ENCODE assay signal across 18 cellular contexts in genomic region chr21:41478319-41479177, GRCh38. TPM values are rescaled to one million over a fixed set of nuclear protein-coding genes. Genes with fewer than 3 reads are reported as not detected.
A peak's percentile ranks its signal among the peaks of the same experiment; 100 is the strongest.
DNase-seq lines count a peak whose midpoint lies in the region; ATAC-seq and TF ChIP-seq lines count a peak whose summit lies in the region.
"Had no signal": no experiment of that assay in that cellular context is flagged by ENCODE, and none has a peak within 500 bp of the region (broad histone marks: within the 10 kb centered on the region; RNA-seq: fewer than 3 reads in every experiment).

No MANE protein-coding gene starts in this region.

- no peaks in the 10 kb centered on the region for H3K9me3 Mint-ChIP-seq in activated CD8-positive, alpha-beta memory T cell treated with anti-CD3 and anti-CD28 coated beads, Interleukin-2, amount 10 ng/mL, durations not matched to agents 7 days and 5 days (ENCODE audit: low read depth)
- no peaks in the 10 kb centered on the region for H3K9me3 Mint-ChIP-seq in MCF 10A (ENCODE audit: unreplicated experiment)
- H3K9me3 Mint-ChIP-seq: activated B cell treated with CpG ODN at 0.5 μM for 24 hours had no signal

- 84% methylated on average over 7 of the region's 11 CpGs for WGBS in esophagus muscularis mucosa
- WGBS in heart left ventricle, 4 donors = 72 to 80% (median 75%) methylated on average over 10 to 11 of the region's 11 CpGs

- no peak overlapping the region for H3K4me3 Mint-ChIP-seq in activated CD8-positive, alpha-beta memory T cell treated with anti-CD3 and anti-CD28 coated beads, Interleukin-2, amount 10 ng/mL, durations not matched to agents 7 days and 5 days
- H3K4me3 Mint-ChIP-seq in MCF 10A (ENCODE audit: unreplicated experiment) = peak overlapping the region; percentile 10
- H3K4me3 Mint-ChIP-seq: activated B cell treated with CpG ODN at 0.5 μM for 24 hours had no signal

- peaks cover 24% of the 10 kb centered on the region for H3K4me1 Mint-ChIP-seq in activated CD8-positive, alpha-beta memory T cell treated with anti-CD3 and anti-CD28 coated beads, Interleukin-2, amount 10 ng/mL, durations not matched to agents 7 days and 5 days
- peaks cover 19% of the 10 kb centered on the region for H3K4me1 Mint-ChIP-seq in MCF 10A (ENCODE audit: insufficient read depth, unreplicated experiment)
- H3K4me1 Mint-ChIP-seq: activated B cell treated with CpG ODN at 0.5 μM for 24 hours had no signal

- H3K27ac ChIP-seq in esophagus muscularis mucosa (replicated peaks in 1 of 4) (no peak overlapping the region), heart left ventricle (no peak overlapping the region)
- H3K27ac ChIP-seq: GM23248, thoracic aorta had no signal

- no peak for TF ChIP-seq CTCF in MCF 10A (IDR thresholded peaks at IDR 0.05; ENCODE audit: unreplicated experiment)
- no peak for TF ChIP-seq CTCF in mucosa of descending colon (IDR thresholded peaks at IDR 0.05)
- no peak for TF ChIP-seq CTCF in esophagus muscularis mucosa (IDR thresholded peaks at IDR 0.05)
- TF ChIP-seq CTCF in heart left ventricle (IDR thresholded peaks at IDR 0.05) = no peak

- no peaks in the 10 kb centered on the region for H3K9me3 ChIP-seq in mucosa of descending colon
- no peaks in the 10 kb centered on the region for H3K9me3 ChIP-seq in esophagus muscularis mucosa
- H3K9me3 ChIP-seq in heart left ventricle = no peaks in the 10 kb centered on the region
- H3K9me3 ChIP-seq: thoracic aorta had no signal

- POLR2A ChIA-PET in MCF 10A (lab: Yijun Ruan, JAX) = interaction anchor here (0.6 kb wide), 1 partner anchor 62 kb away, joined by 3 read pairs; no protein-coding TSS in a partner anchor

- intact Hi-C loops in MCF 10A (cut with micrococcal nuclease) = no loop called here
- intact Hi-C loops in mucosa of descending colon (cut with DNase I, micrococcal nuclease) = no loop called here
- intact Hi-C loops in esophagus muscularis mucosa (cut with DNase I) = no loop called here
- intact Hi-C loops in heart left ventricle (cut with DNase I) = no loop called here

- no peak for TF ChIP-seq EP300 in esophagus muscularis mucosa (IDR thresholded peaks at IDR 0.05)

- no peak for DNase-seq in activated CD8-positive, alpha-beta memory T cell treated with anti-CD3 and anti-CD28 coated beads, Interleukin-2, amount 10 ng/mL, durations not matched to agents 7 days and 5 days
- DNase-seq in activated CD8-positive, alpha-beta memory T cell treated with anti-CD3 and anti-CD28 coated beads, Interleukin-2, amount 50 U/mL, for 48 hours = no peak
- DNase-seq in MCF 10A (ENCODE audit: unreplicated experiment) (peak; percentile 5), mucosa of descending colon (no peak), ecto neural progenitor cell (ENCODE audit: low spot score) (no peak), esophagus muscularis mucosa (ENCODE audit: extremely low spot score) (no peak), T-helper 9 cell (no peak), heart left ventricle (no peak)
- DNase-seq: activated B cell treated with CpG ODN at 0.5 μM for 24 hours; DMS 273 treated with DMSO at 0.1 percent for 48 hours; GM23248; Karpas-422; NCI-H1694 treated with DMSO at 0.1 percent for 48 hours; stimulated activated CD4-positive, alpha-beta T cell treated with anti-CD3 and anti-CD28 coated beads, Interleukin-15, amount 100 ng/mL, for 24 hours had no signal

- H3K4me1 ChIP-seq in mucosa of descending colon (ENCODE audit: low read depth) (peaks cover 27% of the 10 kb centered on the region), esophagus muscularis mucosa (no peaks in the 10 kb centered on the region), heart left ventricle (no peaks in the 10 kb centered on the region)

- CTCF ChIA-PET in activated CD8-positive, alpha-beta memory T cell treated with anti-CD3 and anti-CD28 coated beads, Interleukin-2, amount 10 ng/mL, durations not matched to agents 7 days and 5 days (lab: Charles Lee) = no interaction called here
- CTCF ChIA-PET in MCF 10A (lab: Yijun Ruan, JAX) = interaction anchor here (0.5 kb wide), 1 partner anchor 310 kb away, joined by 3 read pairs; the partner anchor contains the start of gene BACE2

- TF ChIP-seq POLR2A in esophagus muscularis mucosa (IDR thresholded peaks at IDR 0.05; ENCODE audit: low read depth) (no peak), heart left ventricle (IDR thresholded peaks at IDR 0.05) (no peak)

- H3K36me3 Mint-ChIP-seq in activated CD8-positive, alpha-beta memory T cell treated with anti-CD3 and anti-CD28 coated beads, Interleukin-2, amount 10 ng/mL, durations not matched to agents 7 days and 5 days = no peaks in the 10 kb centered on the region
- H3K36me3 Mint-ChIP-seq in MCF 10A (ENCODE audit: insufficient read depth, unreplicated experiment) = peaks cover 6% of the 10 kb centered on the region

- BruUV-seq in MCF 10A (replicated peaks; lab: Mats Ljungman, UMichigan) = no TSS peak

- H3K4me3 ChIP-seq in mucosa of descending colon (no peak overlapping the region), esophagus muscularis mucosa (no peak overlapping the region), heart left ventricle (no peak overlapping the region)
- H3K4me3 ChIP-seq: GM23248, thoracic aorta had no signal

- peak; percentile 57 for ATAC-seq in activated CD8-positive, alpha-beta memory T cell treated with anti-CD3 and anti-CD28 coated beads, Interleukin-2, amount 10 ng/mL, durations not matched to agents 7 days and 5 days
- peak; percentile 33 for ATAC-seq in mucosa of descending colon
- ATAC-seq in heart left ventricle = no peak
- ATAC-seq: SK-N-SH treated with all-trans-retinoic acid at 6 μM for 48 hours had no signal

- H3K36me3 ChIP-seq in mucosa of descending colon (ENCODE audit: low read depth) (peaks cover 4% of the 10 kb centered on the region), esophagus muscularis mucosa (no peaks in the 10 kb centered on the region), heart left ventricle (no peaks in the 10 kb centered on the region)
- H3K36me3 ChIP-seq: thoracic aorta had no signal

- H3K27ac Mint-ChIP-seq in activated CD8-positive, alpha-beta memory T cell treated with anti-CD3 and anti-CD28 coated beads, Interleukin-2, amount 10 ng/mL, durations not matched to agents 7 days and 5 days = no peak overlapping the region
- peak overlapping the region; percentile 73 for H3K27ac Mint-ChIP-seq in MCF 10A (ENCODE audit: low read depth, unreplicated experiment)
- H3K27ac Mint-ChIP-seq: activated B cell treated with CpG ODN at 0.5 μM for 24 hours had no signal

- peaks cover 0 to 40% (median 0%) of the 10 kb centered on the region in 4 donors for H3K27me3 ChIP-seq in esophagus muscularis mucosa
- H3K27me3 ChIP-seq in heart left ventricle = peaks cover 0 to 22% (median 1%) of the 10 kb centered on the region in 9 donors

- peaks cover 51% of the 10 kb centered on the region for H3K27me3 Mint-ChIP-seq in activated CD8-positive, alpha-beta memory T cell treated with anti-CD3 and anti-CD28 coated beads, Interleukin-2, amount 10 ng/mL, durations not matched to agents 7 days and 5 days
- H3K27me3 Mint-ChIP-seq in MCF 10A (ENCODE audit: insufficient read depth, unreplicated experiment) = peaks cover 14% of the 10 kb centered on the region

RNA-seq across cellular contexts. Expression of gene TMPRSS2, which starts 29.4 kb away (rescaled TPM):
- not detected for total RNA-seq in activated CD8-positive, alpha-beta memory T cell treated with anti-CD3 and anti-CD28 coated beads, Interleukin-2, amount 10 ng/mL, durations not matched to agents 7 days and 5 days
- total RNA-seq in MCF 10A (2022) (not detected in 2 replicates), mucosa of descending colon (100 to 1,000 TPM; 283 to 624 (median 566) TPM), esophagus muscularis mucosa (under 1 TPM in 3 of 4 donors, not detected in 1; 0.13 to 0.86 (median 0.42) TPM), heart left ventricle (not detected)
- polyA plus RNA-seq in heart left ventricle = under 1 TPM in 1 of 2 donors, not detected in 1; 0.04 TPM
- total RNA-seq: activated B cell treated with CpG ODN at 0.5 μM for 24 hours, GM23248, lung microvascular endothelial cell, omental fat pad had no signal
- polyA plus RNA-seq: GM23248 had no signal

RNA-seq across cellular contexts. Expression of gene MX1, which starts 52.5 kb away (rescaled TPM):
- total RNA-seq in activated CD8-positive, alpha-beta memory T cell treated with anti-CD3 and anti-CD28 coated beads, Interleukin-2, amount 10 ng/mL, durations not matched to agents 7 days and 5 days = 100 to 1,000 TPM; 544 to 967 TPM
- 1.8 and 2.4 TPM in 2 replicates for total RNA-seq in MCF 10A (2022)
- 10 to 100 TPM; 30.7 to 78.5 (median 31.2) TPM for total RNA-seq in mucosa of descending colon
- total RNA-seq in esophagus muscularis mucosa = 10 to 100 TPM; 13.8 to 34.6 (median 22.2) TPM
- total RNA-seq in heart left ventricle = 10 to 100 TPM in 8 of 9 donors, 1 to 10 TPM in 1; 6.3 to 53.9 (median 17.2) TPM
- polyA plus RNA-seq in heart left ventricle = 1 to 10 TPM; 6.2 to 9.5 TPM

Comparison
In these comparisons a context has a peak if more than half of its experiments do, and no peak if none do; other contexts are left out.
1. ATAC-seq: peak in activated CD8-positive, alpha-beta memory T cell treated with anti-CD3 and anti-CD28 coated beads, Interleukin-2, amount 10 ng/mL, durations not matched to agents 7 days and 5 days (single experiment) and mucosa of descending colon (single experiment); none in heart left ventricle (0 of 4).
2. RNA of gene TMPRSS2, which starts 29.4 kb away (total RNA-seq): 283 to 624 TPM in mucosa of descending colon; 0.13 to 0.86 TPM in esophagus muscularis mucosa, not detected in activated CD8-positive, alpha-beta memory T cell treated with anti-CD3 and anti-CD28 coated beads, Interleukin-2, amount 10 ng/mL, durations not matched to agents 7 days and 5 days, not detected in MCF 10A and not detected in heart left ventricle; every median in the first group is over 100 times any median in the second.
3. RNA of gene MX1, which starts 52.5 kb away (total RNA-seq): 544 to 967 TPM in activated CD8-positive, alpha-beta memory T cell treated with anti-CD3 and anti-CD28 coated beads, Interleukin-2, amount 10 ng/mL, durations not matched to agents 7 days and 5 days; 30.7 to 78.5 TPM in mucosa of descending colon, 13.8 to 34.6 TPM in esophagus muscularis mucosa, 6.3 to 53.9 TPM in heart left ventricle and 1.8 to 2.4 TPM in MCF 10A; every median in the first group is over 4 times any median in the second.